8 cellular contexts compared by ENCODE assay signal in the genomic region with DNA sequence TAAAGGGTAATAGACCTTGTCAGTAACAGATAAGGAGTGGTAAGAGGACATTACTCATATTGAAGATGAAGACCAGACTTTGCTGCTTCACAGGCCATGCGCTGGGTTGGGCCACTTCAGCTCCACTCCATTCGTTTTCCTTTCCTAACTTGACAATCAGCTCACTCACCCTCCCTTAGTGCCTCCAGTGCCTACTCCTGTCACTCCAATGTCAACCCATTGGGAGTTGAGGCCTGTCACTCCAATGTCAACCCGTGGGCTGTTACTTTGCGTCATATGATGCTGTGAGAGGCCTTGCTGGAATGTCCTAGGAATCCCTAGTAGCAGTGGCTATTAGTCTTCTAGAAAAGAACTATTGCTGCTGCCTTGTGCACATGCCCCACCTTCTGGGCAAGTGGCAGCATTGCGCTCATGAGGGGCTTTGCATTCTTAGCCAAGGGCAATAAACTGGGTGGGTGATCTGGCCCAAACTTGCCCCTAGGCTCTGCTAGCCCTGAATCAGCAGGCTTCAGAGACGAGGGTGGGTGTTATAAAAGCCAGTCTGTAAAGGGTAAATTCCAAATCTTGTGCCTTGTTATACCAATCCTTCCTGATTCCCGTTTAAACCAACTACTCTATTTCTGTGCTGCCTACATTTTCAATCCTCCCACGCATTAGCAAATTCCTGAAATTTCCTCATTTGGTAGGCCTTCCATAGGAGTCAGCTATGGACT. TPM values are rescaled to one million over a fixed set of nuclear protein-coding genes. Genes with fewer than 3 reads are reported as not detected.
DNase-seq lines count a peak whose midpoint lies in the region; ATAC-seq and TF ChIP-seq lines count a peak whose summit lies in the region.

No MANE protein-coding gene starts in this region.

- no peaks in the 10 kb centered on the region for H3K9me3 Mint-ChIP-seq in activated T-cell treated with anti-CD3 and anti-CD28 coated beads, Interleukin-2, amount 50 U/mL, for 72 hours
- no peaks in the 10 kb centered on the region for H3K9me3 Mint-ChIP-seq in neural progenitor cell

- no peaks in the 10 kb centered on the region for H3K79me2 ChIP-seq in PC-9 (ENCODE audit: low read depth)
- no peaks in the 10 kb centered on the region for H3K79me2 ChIP-seq in neural progenitor cell (ENCODE audit: low read depth)

- H3K9ac ChIP-seq in neural progenitor cell (no peak overlapping the region), subcutaneous abdominal adipose tissue (ENCODE audit: low read length in 5 of 5) (peak overlapping the region in 1 of 5 donors; percentile 48)

- H3K4me3 ChIP-seq in PC-9 (no peak overlapping the region), fibroblast of mammary gland (ENCODE audit: control insufficient read depth, low read depth, low read length) (no peak overlapping the region), neural progenitor cell (no peak overlapping the region), subcutaneous abdominal adipose tissue (ENCODE audit: low read depth in 1 of 5, low read length in 5 of 5) (no peak overlapping the region)

- H3K27ac ChIP-seq in PC-9 (peak overlapping the region; percentile 35; the same call in 1 of the 2 replicates), neural progenitor cell (no peak overlapping the region), subcutaneous abdominal adipose tissue (ENCODE audit: low read depth, low read length) (peak overlapping the region; percentile 54)

- no TSS peak for BruUV-seq in PC-9 (replicated peaks; lab: Mats Ljungman, UMichigan)

- ATAC-seq in activated T-cell treated with anti-CD3 and anti-CD28 coated beads, Interleukin-2, amount 50 U/mL, for 72 hours (replicated peaks in 1 of 2): peak; percentile 58 to 59
- ATAC-seq in GM19455 (IDR thresholded peaks at IDR 0.05; ENCODE audit: unreplicated experiment): no peak

- H3K9me2 ChIP-seq in PC-9 (ENCODE audit: insufficient read depth): no peaks in the 10 kb centered on the region

- CTCF ChIA-PET in PC-9 (lab: Charles Lee): interaction anchor here (0.6 kb wide), 1 partner anchor 80 kb away, joined by 3 read pairs; no protein-coding TSS in a partner anchor

- H3K27me3 ChIP-seq in PC-9 (ENCODE audit: insufficient read depth, low read depth): no peaks in the 10 kb centered on the region
- H3K27me3 ChIP-seq in neural progenitor cell: no peaks in the 10 kb centered on the region
- H3K27me3 ChIP-seq in subcutaneous abdominal adipose tissue (ENCODE audit: control insufficient read depth in 5 of 5, insufficient read depth in 4 of 5, low read length in 5 of 5): no peaks in the 10 kb centered on the region

- TF ChIP-seq CTCF in PC-9 (conservative IDR thresholded peaks at IDR 0.05): peak; percentile 89
- TF ChIP-seq CTCF in fibroblast of mammary gland (conservative IDR thresholded peaks at IDR 0.05; ENCODE audit: control insufficient read depth, insufficient read depth, low read depth, low read length): peak; percentile 95
- TF ChIP-seq CTCF in neural progenitor cell (IDR thresholded peaks at IDR 0.05): peak; percentile 84

- peaks cover 0 to 11% of the 10 kb centered on the region in 2 donors for H3K36me3 Mint-ChIP-seq in activated T-cell treated with anti-CD3 and anti-CD28 coated beads, Interleukin-2, amount 50 U/mL, for 72 hours (ENCODE audit: insufficient read depth in 2 of 2)
- peaks cover 10% of the 10 kb centered on the region for H3K36me3 Mint-ChIP-seq in neural progenitor cell

- POLR2A ChIA-PET in PC-9 (lab: Charles Lee; ENCODE audit: unreplicated experiment): interaction anchor here (0.6 kb wide), 1 partner anchor 393 kb away, joined by 3 read pairs; no protein-coding TSS in a partner anchor

- peaks cover 5% of the 10 kb centered on the region; the same call in 1 of the 2 replicates for H4K20me1 ChIP-seq in PC-9 (ENCODE audit: insufficient read depth)
- no peaks in the 10 kb centered on the region for H4K20me1 ChIP-seq in neural progenitor cell (ENCODE audit: low read depth)

- intact Hi-C loops in PC-9 (cut with micrococcal nuclease; ENCODE audit: unreplicated experiment): loop anchor here (1.0 to 2.0 kb wide), 3 partner anchors 81 to 475 kb away; no protein-coding TSS in a partner anchor

- H3K9me3 ChIP-seq in PC-9 (ENCODE audit: insufficient read depth, low read depth) (no peaks in the 10 kb centered on the region), neural progenitor cell (ENCODE audit: low read depth) (no peaks in the 10 kb centered on the region), subcutaneous abdominal adipose tissue (ENCODE audit: control insufficient read depth in 5 of 5, low read length in 5 of 5) (no peaks in the 10 kb centered on the region)

- no peak overlapping the region for H3K4me3 Mint-ChIP-seq in activated T-cell treated with anti-CD3 and anti-CD28 coated beads, Interleukin-2, amount 50 U/mL, for 72 hours
- H3K4me3 Mint-ChIP-seq in neural progenitor cell: peak overlapping the region; percentile 45

- H3K4me2 ChIP-seq in PC-9 (no peak overlapping the region), neural progenitor cell (no peak overlapping the region)

- H3K27me3 Mint-ChIP-seq in activated T-cell treated with anti-CD3 and anti-CD28 coated beads, Interleukin-2, amount 50 U/mL, for 72 hours (ENCODE audit: low read depth): no peaks in the 10 kb centered on the region
- peaks cover 4% of the 10 kb centered on the region for H3K27me3 Mint-ChIP-seq in neural progenitor cell (ENCODE audit: insufficient read depth, low read depth)

- H3F3A ChIP-seq in PC-9 (ENCODE audit: insufficient read depth, low read depth) (peaks cover 56% of the 10 kb centered on the region), neural progenitor cell (ENCODE audit: low read depth) (peaks cover 28% of the 10 kb centered on the region)

- DNase-seq in DMS79 treated with DMSO at 0.1 percent for 48 hours (lab: John Stamatoyannopoulos, UW) (peak; percentile 12), HUDEP-2 (lab: John Stamatoyannopoulos, UW; ENCODE audit: unreplicated experiment in 76 of 76) (peak in 50 of 76 experiments; percentile 5 to 59 (median 32)), PC-9 (peak in 1 of 2 experiments; percentile 56), fibroblast of mammary gland (ENCODE audit: low read depth) (peak; percentile 73), neural progenitor cell (ENCODE audit: low spot score) (peak; percentile 85)
- peak; percentile 58 to 59 for DNase-seq in activated T-cell treated with anti-CD3 and anti-CD28 coated beads, Interleukin-2, amount 50 U/mL, for 72 hours

- no peak overlapping the region for H3K27ac Mint-ChIP-seq in activated T-cell treated with anti-CD3 and anti-CD28 coated beads, Interleukin-2, amount 50 U/mL, for 72 hours
- peak overlapping the region; percentile 94 for H3K27ac Mint-ChIP-seq in neural progenitor cell

- H3K4me1 ChIP-seq in PC-9 (replicated peaks; ENCODE audit: insufficient read depth): no peaks in the 10 kb centered on the region
- no peaks in the 10 kb centered on the region for H3K4me1 ChIP-seq in neural progenitor cell
- H3K4me1 ChIP-seq in subcutaneous abdominal adipose tissue (ENCODE audit: control insufficient read depth in 5 of 5, insufficient read depth in 5 of 5, low read length in 5 of 5): peaks cover 0 to 6% (median 0%) of the 10 kb centered on the region in 5 donors

- peaks cover 14% of the 10 kb centered on the region for H3K4me1 Mint-ChIP-seq in activated T-cell treated with anti-CD3 and anti-CD28 coated beads, Interleukin-2, amount 50 U/mL, for 72 hours (ENCODE audit: low read depth)
- peaks cover 14% of the 10 kb centered on the region for H3K4me1 Mint-ChIP-seq in neural progenitor cell

- H3K36me3 ChIP-seq in PC-9 (ENCODE audit: low read depth): no peaks in the 10 kb centered on the region
- H3K36me3 ChIP-seq in neural progenitor cell: no peaks in the 10 kb centered on the region
- H3K36me3 ChIP-seq in subcutaneous abdominal adipose tissue (ENCODE audit: control insufficient read depth in 5 of 5, insufficient read depth in 5 of 5, low read length in 5 of 5): peaks cover 8 to 67% (median 55%) of the 10 kb centered on the region in 5 donors

- H2AFZ ChIP-seq in PC-9: no peak overlapping the region
- H2AFZ ChIP-seq in neural progenitor cell (replicated peaks): no peak overlapping the region

RNA-seq across cellular contexts. Expression of a gene that starts 36.1 kb away (rescaled TPM):
- 99.5 and 115 TPM in 2 replicates for total RNA-seq in PC-9 (2021)
- total RNA-seq in activated T-cell treated with anti-CD3 and anti-CD28 coated beads, Interleukin-2, amount 50 U/mL, for 72 hours: 100 to 1,000 TPM; 128 to 154 TPM
- 27.1 and 55.1 TPM in 2 replicates for total RNA-seq in neural progenitor cell (ENCODE audit: low replicate concordance)

RNA-seq across cellular contexts. Expression of a gene that starts 51.7 kb away (rescaled TPM):
- total RNA-seq in PC-9 (2021) (506 and 587 TPM in 2 replicates), neural progenitor cell (ENCODE audit: low replicate concordance) (558 and 609 TPM in 2 replicates)
- total RNA-seq in activated T-cell treated with anti-CD3 and anti-CD28 coated beads, Interleukin-2, amount 50 U/mL, for 72 hours: 100 to 1,000 TPM; 661 to 679 TPM
